ENCODE assay signal across 2 cellular contexts in the genomic region with DNA sequence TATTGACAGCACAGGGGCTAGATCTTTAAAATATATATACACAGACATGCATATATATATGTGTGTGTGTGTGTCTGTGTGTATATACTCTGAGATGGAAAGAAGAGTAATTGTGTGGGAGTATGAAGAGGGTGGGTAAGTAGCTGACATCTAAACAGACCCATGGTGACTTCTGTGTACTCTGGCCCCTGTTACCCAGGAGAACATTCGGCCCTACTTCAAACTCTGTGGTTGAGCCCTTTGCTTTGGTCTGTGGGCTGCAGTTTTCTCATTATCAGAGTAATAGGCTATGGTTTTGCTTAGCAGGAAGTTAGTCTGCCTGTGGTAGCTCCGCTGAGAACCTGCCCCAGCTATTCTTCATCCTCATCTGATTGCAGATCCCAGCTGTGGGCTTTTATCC.
TF ChIP-seq lines count a peak whose summit lies in the region.

No MANE protein-coding gene starts in this region.

TF ChIP-seq in H1, 55 proteins besides CTCF, POLR2A, EP300 and RAD21 (continued from another document):
- TF ChIP-seq, protein P1, sequence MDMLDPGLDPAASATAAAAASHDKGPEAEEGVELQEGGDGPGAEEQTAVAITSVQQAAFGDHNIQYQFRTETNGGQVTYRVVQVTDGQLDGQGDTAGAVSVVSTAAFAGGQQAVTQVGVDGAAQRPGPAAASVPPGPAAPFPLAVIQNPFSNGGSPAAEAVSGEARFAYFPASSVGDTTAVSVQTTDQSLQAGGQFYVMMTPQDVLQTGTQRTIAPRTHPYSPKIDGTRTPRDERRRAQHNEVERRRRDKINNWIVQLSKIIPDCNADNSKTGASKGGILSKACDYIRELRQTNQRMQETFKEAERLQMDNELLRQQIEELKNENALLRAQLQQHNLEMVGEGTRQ (IDR thresholded peaks at IDR 0.05; ENCODE audit: low read length) = no peak
- TF ChIP-seq SUZ12 (IDR thresholded peaks at IDR 0.05; ENCODE audit: low read length) = no peak
- no peak for TF ChIP-seq SAP30 (IDR thresholded peaks at IDR 0.05; ENCODE audit: insufficient read depth, insufficient replicate concordance, low read length)
- TF ChIP-seq SIN3A (conservative IDR thresholded peaks at IDR 0.05 in 1 of 2, IDR thresholded peaks at IDR 0.05 in 1 of 2; ENCODE audit: low read depth in 1 of 2, low read length in 2 of 2) = no peak
- TF ChIP-seq JUND (IDR thresholded peaks at IDR 0.05; ENCODE audit: low read length) = no peak
- TF ChIP-seq NRF1 (IDR thresholded peaks at IDR 0.05; ENCODE audit: low read depth, low read length) = no peak
- no peak for TF ChIP-seq TBP (IDR thresholded peaks at IDR 0.05; ENCODE audit: low read depth, low read length)
- no peak for TF ChIP-seq SP4 (IDR thresholded peaks at IDR 0.05; ENCODE audit: low read length)
- TF ChIP-seq CEBPB (IDR thresholded peaks at IDR 0.05; ENCODE audit: low read depth, low read length) = no peak

TF ChIP-seq in SK-N-SH, 30 proteins besides CTCF, POLR2A, EP300 and RAD21:
- TF ChIP-seq, protein P2, sequence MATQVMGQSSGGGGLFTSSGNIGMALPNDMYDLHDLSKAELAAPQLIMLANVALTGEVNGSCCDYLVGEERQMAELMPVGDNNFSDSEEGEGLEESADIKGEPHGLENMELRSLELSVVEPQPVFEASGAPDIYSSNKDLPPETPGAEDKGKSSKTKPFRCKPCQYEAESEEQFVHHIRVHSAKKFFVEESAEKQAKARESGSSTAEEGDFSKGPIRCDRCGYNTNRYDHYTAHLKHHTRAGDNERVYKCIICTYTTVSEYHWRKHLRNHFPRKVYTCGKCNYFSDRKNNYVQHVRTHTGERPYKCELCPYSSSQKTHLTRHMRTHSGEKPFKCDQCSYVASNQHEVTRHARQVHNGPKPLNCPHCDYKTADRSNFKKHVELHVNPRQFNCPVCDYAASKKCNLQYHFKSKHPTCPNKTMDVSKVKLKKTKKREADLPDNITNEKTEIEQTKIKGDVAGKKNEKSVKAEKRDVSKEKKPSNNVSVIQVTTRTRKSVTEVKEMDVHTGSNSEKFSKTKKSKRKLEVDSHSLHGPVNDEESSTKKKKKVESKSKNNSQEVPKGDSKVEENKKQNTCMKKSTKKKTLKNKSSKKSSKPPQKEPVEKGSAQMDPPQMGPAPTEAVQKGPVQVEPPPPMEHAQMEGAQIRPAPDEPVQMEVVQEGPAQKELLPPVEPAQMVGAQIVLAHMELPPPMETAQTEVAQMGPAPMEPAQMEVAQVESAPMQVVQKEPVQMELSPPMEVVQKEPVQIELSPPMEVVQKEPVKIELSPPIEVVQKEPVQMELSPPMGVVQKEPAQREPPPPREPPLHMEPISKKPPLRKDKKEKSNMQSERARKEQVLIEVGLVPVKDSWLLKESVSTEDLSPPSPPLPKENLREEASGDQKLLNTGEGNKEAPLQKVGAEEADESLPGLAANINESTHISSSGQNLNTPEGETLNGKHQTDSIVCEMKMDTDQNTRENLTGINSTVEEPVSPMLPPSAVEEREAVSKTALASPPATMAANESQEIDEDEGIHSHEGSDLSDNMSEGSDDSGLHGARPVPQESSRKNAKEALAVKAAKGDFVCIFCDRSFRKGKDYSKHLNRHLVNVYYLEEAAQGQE (IDR thresholded peaks at IDR 0.05; ENCODE audit: low read depth, low read length) = no peak
- no peak for TF ChIP-seq GABPA (IDR thresholded peaks at IDR 0.05; ENCODE audit: low read depth)
- no peak for TF ChIP-seq SMC3 (IDR thresholded peaks at IDR 0.05; ENCODE audit: low read depth, low read length)
- TF ChIP-seq RXRA (IDR thresholded peaks at IDR 0.05; ENCODE audit: borderline replicate concordance, low read depth) = no peak
- TF ChIP-seq, protein P1 (IDR thresholded peaks at IDR 0.05; ENCODE audit: borderline replicate concordance, low read depth, low read length) = no peak
- TF ChIP-seq TAF1 (IDR thresholded peaks at IDR 0.05; ENCODE audit: borderline replicate concordance, low read depth, low read length) = no peak
- TF ChIP-seq, protein P3, sequence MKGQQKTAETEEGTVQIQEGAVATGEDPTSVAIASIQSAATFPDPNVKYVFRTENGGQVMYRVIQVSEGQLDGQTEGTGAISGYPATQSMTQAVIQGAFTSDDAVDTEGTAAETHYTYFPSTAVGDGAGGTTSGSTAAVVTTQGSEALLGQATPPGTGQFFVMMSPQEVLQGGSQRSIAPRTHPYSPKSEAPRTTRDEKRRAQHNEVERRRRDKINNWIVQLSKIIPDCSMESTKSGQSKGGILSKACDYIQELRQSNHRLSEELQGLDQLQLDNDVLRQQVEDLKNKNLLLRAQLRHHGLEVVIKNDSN (IDR thresholded peaks at IDR 0.05; ENCODE audit: borderline replicate concordance, low read depth) = no peak
- TF ChIP-seq NRF1 (IDR thresholded peaks at IDR 0.05; ENCODE audit: low read depth, low read length) = no peak
- no peak for TF ChIP-seq GATA2 (CRISPR knock-in tag; IDR thresholded peaks at IDR 0.05)
- TF ChIP-seq POLR2AphosphoS5 (IDR thresholded peaks at IDR 0.05; ENCODE audit: low read depth, low read length) = no peak
- TF ChIP-seq EZH2phosphoT487 (IDR thresholded peaks at IDR 0.05; ENCODE audit: borderline replicate concordance, low read depth) = no peak
- TF ChIP-seq ELF1 (IDR thresholded peaks at IDR 0.05) = no peak
- no peak for TF ChIP-seq FOXJ3 (CRISPR knock-in tag; IDR thresholded peaks at IDR 0.05)
- TF ChIP-seq RFX5 (IDR thresholded peaks at IDR 0.05; ENCODE audit: low read length) = no peak
- TF ChIP-seq, protein P4, sequence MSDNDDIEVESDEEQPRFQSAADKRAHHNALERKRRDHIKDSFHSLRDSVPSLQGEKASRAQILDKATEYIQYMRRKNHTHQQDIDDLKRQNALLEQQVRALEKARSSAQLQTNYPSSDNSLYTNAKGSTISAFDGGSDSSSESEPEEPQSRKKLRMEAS (IDR thresholded peaks at IDR 0.05; ENCODE audit: low read depth) = no peak
- TF ChIP-seq TEAD4 (IDR thresholded peaks at IDR 0.05; ENCODE audit: borderline replicate concordance, insufficient read depth) = no peak
